ENCODE assay signal across 12 cellular contexts in genomic region chr18:76449110-76449453, GRCh38. TPM values are rescaled to one million over a fixed set of nuclear protein-coding genes. Genes with fewer than 3 reads are reported as not detected.
DNase-seq lines count a peak whose midpoint lies in the region; TF ChIP-seq lines count a peak whose summit lies in the region.
"Had no signal": no experiment of that assay in that cellular context is flagged by ENCODE, and none has a peak within 500 bp of the region (broad histone marks: within the 10 kb centered on the region; RNA-seq: fewer than 3 reads in every experiment).

No MANE protein-coding gene starts in this region.

- H4K20me1 ChIP-seq in osteoblast (ENCODE audit: insufficient read depth, low read length): peaks cover 6% of the 10 kb centered on the region

- no peak overlapping the region for H2AFZ ChIP-seq in osteoblast (ENCODE audit: low read length)

- peaks cover 59% of the 10 kb centered on the region for H3K4me1 Mint-ChIP-seq in activated T-cell treated with anti-CD3 and anti-CD28 coated beads, Interleukin-2, amount 50 U/mL, for 24 hours (ENCODE audit: low read depth)
- H3K4me1 Mint-ChIP-seq in dendritic cell treated with granulocyte-macrophage colony-stimulating factor and Interleukin-4, amounts not matched to agents 40 ng/mL and 50 ng/mL, for 4 days (ENCODE audit: low read depth): peaks cover 97% of the 10 kb centered on the region
- H3K4me1 Mint-ChIP-seq in nephron progenitor cell (peaks cover 100% of the 10 kb centered on the region), type B pancreatic cell (ENCODE audit: unreplicated experiment) (peaks cover 88% of the 10 kb centered on the region)

- H3K27ac Mint-ChIP-seq in activated T-cell treated with anti-CD3 and anti-CD28 coated beads, Interleukin-2, amount 50 U/mL, for 24 hours: peak overlapping the region; percentile 3
- H3K27ac Mint-ChIP-seq in dendritic cell treated with granulocyte-macrophage colony-stimulating factor and Interleukin-4, amounts not matched to agents 40 ng/mL and 50 ng/mL, for 4 days: peak overlapping the region; percentile 9
- H3K27ac Mint-ChIP-seq in nephron progenitor cell: peak overlapping the region; percentile 93
- H3K27ac Mint-ChIP-seq in type B pancreatic cell: peak overlapping the region; percentile 13
- H3K27ac Mint-ChIP-seq: CD8-positive, alpha-beta memory T cell had no signal

- H3K79me2 ChIP-seq in osteoblast (ENCODE audit: insufficient read depth, low read length): peaks cover 76% of the 10 kb centered on the region

- H3K4me1 ChIP-seq in osteoblast (ENCODE audit: insufficient read depth, low read length): peaks cover 67% of the 10 kb centered on the region

- H3K9me3 Mint-ChIP-seq in activated T-cell treated with anti-CD3 and anti-CD28 coated beads, Interleukin-2, amount 50 U/mL, for 24 hours: no peaks in the 10 kb centered on the region
- H3K9me3 Mint-ChIP-seq in dendritic cell treated with granulocyte-macrophage colony-stimulating factor and Interleukin-4, amounts not matched to agents 40 ng/mL and 50 ng/mL, for 4 days: no peaks in the 10 kb centered on the region
- H3K9me3 Mint-ChIP-seq in nephron progenitor cell: no peaks in the 10 kb centered on the region
- no peaks in the 10 kb centered on the region for H3K9me3 Mint-ChIP-seq in type B pancreatic cell
- H3K9me3 Mint-ChIP-seq: CD8-positive, alpha-beta memory T cell had no signal

- H3K27ac ChIP-seq in osteoblast (ENCODE audit: low read depth, low read length): no peak overlapping the region

- peak; percentile 14 for DNase-seq in activated T-cell treated with anti-CD3 and anti-CD28 coated beads, Interleukin-2, amount 50 U/mL, for 24 hours
- DNase-seq in activated T-cell treated with anti-CD3 and anti-CD28 coated beads for 4 hours (no peak), nephron progenitor cell (no peak), type B pancreatic cell (ENCODE audit: extremely low spot score, unreplicated experiment) (peak; percentile 52), NCI-H526 treated with DMSO at 0.1 percent for 48 hours (lab: John Stamatoyannopoulos, UW) (no peak), osteoblast (ENCODE audit: insufficient read length, low spot score, missing footprints) (no peak), H4 (ENCODE audit: low spot score) (no peak)
- DNase-seq: amygdala; CD8-positive, alpha-beta memory T cell; PC-3; stimulated activated CD4-positive, alpha-beta T cell treated with anti-CD3 and anti-CD28 coated beads, Interleukin-1b, Interleukin-23, amount 100 ng/mL, for 48 hours had no signal

- H3K27me3 Mint-ChIP-seq in activated T-cell treated with anti-CD3 and anti-CD28 coated beads, Interleukin-2, amount 50 U/mL, for 24 hours: peaks cover 7% of the 10 kb centered on the region
- no peaks in the 10 kb centered on the region for H3K27me3 Mint-ChIP-seq in dendritic cell treated with granulocyte-macrophage colony-stimulating factor and Interleukin-4, amounts not matched to agents 40 ng/mL and 50 ng/mL, for 4 days
- H3K27me3 Mint-ChIP-seq in nephron progenitor cell (ENCODE audit: low read depth, poor library complexity) (no peaks in the 10 kb centered on the region), type B pancreatic cell (no peaks in the 10 kb centered on the region)

- intact Hi-C loops in dendritic cell treated with granulocyte-macrophage colony-stimulating factor and Interleukin-4, amounts not matched to agents 40 ng/mL and 50 ng/mL, for 4 days (cut with micrococcal nuclease): no loop called here

- peaks cover 3% of the 10 kb centered on the region for H3K36me3 Mint-ChIP-seq in activated T-cell treated with anti-CD3 and anti-CD28 coated beads, Interleukin-2, amount 50 U/mL, for 24 hours (ENCODE audit: low read depth)
- H3K36me3 Mint-ChIP-seq in dendritic cell treated with granulocyte-macrophage colony-stimulating factor and Interleukin-4, amounts not matched to agents 40 ng/mL and 50 ng/mL, for 4 days (ENCODE audit: low read depth): peaks cover 56% of the 10 kb centered on the region
- H3K36me3 Mint-ChIP-seq in nephron progenitor cell (ENCODE audit: low read depth): peaks cover 29% of the 10 kb centered on the region
- no peaks in the 10 kb centered on the region for H3K36me3 Mint-ChIP-seq in type B pancreatic cell
- H3K36me3 Mint-ChIP-seq: CD8-positive, alpha-beta memory T cell had no signal

- H3K4me3 ChIP-seq in osteoblast (ENCODE audit: insufficient read depth, low read length): no peak overlapping the region

- H3K4me3 Mint-ChIP-seq in activated T-cell treated with anti-CD3 and anti-CD28 coated beads, Interleukin-2, amount 50 U/mL, for 24 hours: no peak overlapping the region
- H3K4me3 Mint-ChIP-seq in dendritic cell treated with granulocyte-macrophage colony-stimulating factor and Interleukin-4, amounts not matched to agents 40 ng/mL and 50 ng/mL, for 4 days: no peak overlapping the region
- H3K4me3 Mint-ChIP-seq in nephron progenitor cell (peak overlapping the region; percentile 63), type B pancreatic cell (no peak overlapping the region)

- H3K9me3 ChIP-seq in osteoblast (ENCODE audit: low read depth, low read length): no peaks in the 10 kb centered on the region

- no peaks in the 10 kb centered on the region for H3K27me3 ChIP-seq in osteoblast (ENCODE audit: insufficient read depth, low read length)

- TF ChIP-seq CTCF in nephron progenitor cell (IDR thresholded peaks at IDR 0.05): no peak
- TF ChIP-seq CTCF in type B pancreatic cell (conservative IDR thresholded peaks at IDR 0.05): no peak
- TF ChIP-seq CTCF in osteoblast (IDR thresholded peaks at IDR 0.05; ENCODE audit: extremely low read depth, low read depth, low read length): no peak

- H3K4me2 ChIP-seq in osteoblast (ENCODE audit: insufficient read depth, low read length): no peak overlapping the region

- no peaks in the 10 kb centered on the region for H3K36me3 ChIP-seq in osteoblast (ENCODE audit: insufficient read depth, low read length)

RNA-seq across cellular contexts. Expression of gene ZNF516, which starts 46.0 kb away (rescaled TPM):
- total RNA-seq in type B pancreatic cell (ENCODE audit: low replicate concordance) (34.1 and 71.2 TPM in 2 replicates), osteoblast (16.3 and 17.7 TPM in 2 replicates)
- total RNA-seq in H4 (2014; rRNA removed; shearing (Covaris generic)): 7.0 and 7.4 TPM in 2 replicates

Comparison
In these comparisons a context has a peak if more than half of its experiments do, and no peak if none do; other contexts are left out.
1. DNase-seq: peak in activated T-cell treated with anti-CD3 and anti-CD28 coated beads, Interleukin-2, amount 50 U/mL, for 24 hours (single experiment) and type B pancreatic cell (single experiment); none in activated T-cell treated with anti-CD3 and anti-CD28 coated beads for 4 hours (single experiment), nephron progenitor cell (single experiment), NCI-H526 treated with DMSO at 0.1 percent for 48 hours (single experiment), osteoblast (single experiment) and H4 (single experiment).
2. H3K27ac Mint-ChIP-seq: peak in every context shown above with its lines; median percentile 93 in nephron progenitor cell; 13 in type B pancreatic cell; 9 in dendritic cell treated with granulocyte-macrophage colony-stimulating factor and Interleukin-4, amounts not matched to agents 40 ng/mL and 50 ng/mL, for 4 days; 3 in activated T-cell treated with anti-CD3 and anti-CD28 coated beads, Interleukin-2, amount 50 U/mL, for 24 hours.